10 cellular contexts compared by ENCODE assay signal in genomic region chr5:127839496-127840197, GRCh38.
DNase-seq lines count a peak whose midpoint lies in the region; ATAC-seq and TF ChIP-seq lines count a peak whose summit lies in the region.
"Had no signal": no experiment of that assay in that cellular context is flagged by ENCODE, and none has a peak within 500 bp of the region (broad histone marks: within the 10 kb centered on the region; RNA-seq: fewer than 3 reads in every experiment).

No MANE protein-coding gene starts in this region.

- TF ChIP-seq CTCF in GM10266 (IDR thresholded peaks at IDR 0.05; ENCODE audit: control insufficient read depth, insufficient read depth, low read depth, missing control alignments), result no peak

- no peak overlapping the region for H3K4me3 Mint-ChIP-seq in stimulated activated naive CD8-positive, alpha-beta T cell treated with anti-CD3 and anti-CD28 coated beads, Interleukin-15, amount 100 ng/mL, for 72 hours

- no peak overlapping the region for H3K27ac Mint-ChIP-seq in stimulated activated naive CD8-positive, alpha-beta T cell treated with anti-CD3 and anti-CD28 coated beads, Interleukin-15, amount 100 ng/mL, for 72 hours

- peak; percentile 39 for ATAC-seq in GM19328 (IDR thresholded peaks at IDR 0.05; ENCODE audit: unreplicated experiment)
- ATAC-seq in HG02884 (IDR thresholded peaks at IDR 0.05; ENCODE audit: unreplicated experiment), result peak; percentile 53
- no peak for ATAC-seq in stimulated activated naive CD8-positive, alpha-beta T cell treated with anti-CD3 and anti-CD28 coated beads, Interleukin-15, amount 100 ng/mL, for 72 hours
- no peak for ATAC-seq in activated CD4-positive, CD25-positive, alpha-beta regulatory T cell treated with anti-CD3 and anti-CD28 coated beads, Interleukin-2, amount 50 U/mL, for 24 hours
- ATAC-seq: body of pancreas had no signal

- no peaks in the 10 kb centered on the region for H3K27me3 Mint-ChIP-seq in stimulated activated naive CD8-positive, alpha-beta T cell treated with anti-CD3 and anti-CD28 coated beads, Interleukin-15, amount 100 ng/mL, for 72 hours

- peak; percentile 53 to 63 for DNase-seq in AML-193 (lab: John Stamatoyannopoulos, UW)
- DNase-seq in MV-4-11 (lab: John Stamatoyannopoulos, UW), result peak; percentile 77
- no peak for DNase-seq in stimulated activated naive CD8-positive, alpha-beta T cell treated with anti-CD3 and anti-CD28 coated beads, Interleukin-15, amount 100 ng/mL, for 72 hours
- no peak for DNase-seq in cerebellar cortex (ENCODE audit: low spot score)
- no peak for DNase-seq in GM10266 (ENCODE audit: extremely low spot score)
- DNase-seq: NCI-H2081 had no signal

- no peaks in the 10 kb centered on the region for H3K4me1 Mint-ChIP-seq in stimulated activated naive CD8-positive, alpha-beta T cell treated with anti-CD3 and anti-CD28 coated beads, Interleukin-15, amount 100 ng/mL, for 72 hours

- no peaks in the 10 kb centered on the region for H3K9me3 Mint-ChIP-seq in stimulated activated naive CD8-positive, alpha-beta T cell treated with anti-CD3 and anti-CD28 coated beads, Interleukin-15, amount 100 ng/mL, for 72 hours

Comparison
In these comparisons a context has a peak if more than half of its experiments do, and no peak if none do; other contexts are left out.
1. DNase-seq: peak in AML-193 (2 of 2) and MV-4-11 (single experiment); none in stimulated activated naive CD8-positive, alpha-beta T cell treated with anti-CD3 and anti-CD28 coated beads, Interleukin-15, amount 100 ng/mL, for 72 hours (0 of 2), cerebellar cortex (single experiment) and GM10266 (single experiment).
2. ATAC-seq: peak in GM19328 (single experiment) and HG02884 (single experiment); none in stimulated activated naive CD8-positive, alpha-beta T cell treated with anti-CD3 and anti-CD28 coated beads, Interleukin-15, amount 100 ng/mL, for 72 hours (single experiment) and activated CD4-positive, CD25-positive, alpha-beta regulatory T cell treated with anti-CD3 and anti-CD28 coated beads, Interleukin-2, amount 50 U/mL, for 24 hours (0 of 2).